Comparison of ENCODE assay signal across 37 cellular contexts in the genomic region with DNA sequence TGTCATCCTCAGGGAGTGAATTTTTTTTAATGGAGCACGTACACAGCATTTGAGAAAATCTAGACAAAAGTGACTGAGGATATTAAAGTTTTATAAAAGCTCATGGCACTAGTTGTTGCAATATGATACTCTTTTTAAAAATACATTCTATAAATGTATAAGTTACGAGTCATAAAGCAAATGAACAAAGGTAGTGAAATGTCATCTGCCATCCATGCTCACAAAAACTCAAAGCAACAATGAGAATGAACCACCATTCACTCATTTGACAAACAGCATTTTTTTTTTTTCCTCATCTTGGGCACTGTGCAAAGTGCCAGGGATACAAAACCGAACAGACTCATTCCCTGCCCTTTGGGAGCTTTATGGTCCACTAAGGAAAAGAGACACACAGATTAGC. TPM values are rescaled to one million over a fixed set of nuclear protein-coding genes. Genes with fewer than 3 reads are reported as not detected.
DNase-seq lines count a peak whose midpoint lies in the region; ATAC-seq, FAIRE-seq and TF ChIP-seq lines count a peak whose summit lies in the region.
"Had no signal": no experiment of that assay in that cellular context is flagged by ENCODE, and none has a peak within 500 bp of the region (broad histone marks: within the 10 kb centered on the region; RNA-seq: fewer than 3 reads in every experiment).

No MANE protein-coding gene starts in this region.

- TF ChIP-seq CTCF in MCF 10A (IDR thresholded peaks at IDR 0.05; ENCODE audit: unreplicated experiment) (no peak), mammary epithelial cell (conservative IDR thresholded peaks at IDR 0.05 in 1 of 2, IDR thresholded peaks at IDR 0.05 in 1 of 2; ENCODE audit: extremely low read depth in 1 of 2, insufficient read depth in 1 of 2, low read depth in 1 of 2, low read length in 2 of 2) (no peak), choroid plexus epithelial cell (conservative IDR thresholded peaks at IDR 0.05; ENCODE audit: low read depth, low read length) (no peak), suprapubic skin (IDR thresholded peaks at IDR 0.05) (no peak)

- intact Hi-C loops in MCF 10A (cut with micrococcal nuclease) = no loop called here
- intact Hi-C loops in mammary epithelial cell (cut with micrococcal nuclease) = no loop called here

- FAIRE-seq in RCC 7860 (lab: Jason Lieb, UNC) = peak; percentile 67
- FAIRE-seq: urothelium cell line had no signal

- no peaks in the 10 kb centered on the region for H3K36me3 ChIP-seq in mammary epithelial cell (ENCODE audit: insufficient read depth, low read length)
- no peaks in the 10 kb centered on the region for H3K36me3 ChIP-seq in skeletal muscle satellite cell (ENCODE audit: insufficient read depth, low read length)
- peaks cover 40% of the 10 kb centered on the region for H3K36me3 ChIP-seq in suprapubic skin
- H3K36me3 ChIP-seq: gastrocnemius medialis, prostate gland had no signal

- no peak overlapping the region for H2AFZ ChIP-seq in mammary epithelial cell (ENCODE audit: low read depth, low read length)

- H3K27ac ChIP-seq in mammary epithelial cell (ENCODE audit: insufficient read depth, low read depth, low read length) (no peak overlapping the region), suprapubic skin (no peak overlapping the region)
- H3K27ac ChIP-seq: 22Rv1, gastrocnemius medialis, prostate gland, right lobe of liver had no signal

- H3K9me3 Mint-ChIP-seq in MCF 10A (ENCODE audit: unreplicated experiment) = no peaks in the 10 kb centered on the region
- H3K9me3 Mint-ChIP-seq in T-helper 2 cell treated with Interferon-gamma antibody and Interleukin-4, amounts not matched to agents 5 μg/mL and 100 μg/mL, for 36 hours = no peaks in the 10 kb centered on the region
- H3K9me3 Mint-ChIP-seq: activated naive CD8-positive, alpha-beta T cell treated with anti-CD3 and anti-CD28 coated beads, Interleukin-2, amount 10 ng/mL, durations not matched to agents 7 days and 5 days; CD4-positive, CD25-positive, alpha-beta regulatory T cell; central memory CD8-positive, alpha-beta T cell; dendritic cell treated with granulocyte-macrophage colony-stimulating factor and Interleukin-4, amounts not matched to agents 40 ng/mL and 50 ng/mL, for 4 days; H9; stimulated activated naive CD8-positive, alpha-beta T cell treated with anti-CD3 and anti-CD28 coated beads, Interleukin-15, amount 100 ng/mL, for 72 hours had no signal

- no peaks in the 10 kb centered on the region for H4K20me1 ChIP-seq in mammary epithelial cell (ENCODE audit: insufficient read depth, low read length)

- DNase-seq in MCF 10A (ENCODE audit: unreplicated experiment) (peak; percentile 29), mammary epithelial cell (no peak), RCC 7860 (ENCODE audit: low spot score) (peak; percentile 52), choroid plexus epithelial cell (ENCODE audit: low read depth) (peak; percentile 42), suprapubic skin (ENCODE audit: low spot score in 2 of 2) (no peak)
- no peak for DNase-seq in T-helper 2 cell treated with Interferon-gamma antibody and Interleukin-4, amounts not matched to agents 5 μg/mL and 100 μg/mL, for 36 hours (ENCODE audit: low spot score)
- DNase-seq: activated CD4-positive, alpha-beta T cell treated with anti-CD3 and anti-CD28 coated beads for 48 hours; activated effector memory CD4-positive, alpha-beta T cell treated with anti-CD3 and anti-CD28 coated beads, Interleukin-2, amount 50 U/mL, for 16 hours; activated naive CD8-positive, alpha-beta T cell treated with anti-CD3 and anti-CD28 coated beads, Interleukin-2, amount 10 ng/mL, durations not matched to agents 7 days and 5 days; Calu3; CD4-positive, CD25-positive, alpha-beta regulatory T cell; DND-41; gastrocnemius medialis; H9; hippocampal formation; left cardiac atrium; MV-4-11; naive thymus-derived CD8-positive, alpha-beta T cell; NCI-H1436; NCI-H2081 treated with DMSO at 0.1 percent for 48 hours; nucleus accumbens; right lobe of liver; SHP77 treated with DMSO at 0.1 percent for 48 hours; stimulated activated CD4-positive, alpha-beta T cell treated with anti-CD3 and anti-CD28 coated beads, Interleukin-12 subunit alpha, Interleukin-12 subunit beta, amount 100 ng/mL, for 4 hours; stimulated activated CD4-positive, alpha-beta T cell treated with anti-CD3 and anti-CD28 coated beads, Interleukin-2, amount 100 ng/mL, for 48 hours; stimulated activated naive CD8-positive, alpha-beta T cell treated with anti-CD3 and anti-CD28 coated beads, Interleukin-15, amount 100 ng/mL, for 72 hours; SW 1271; T1000 had no signal

- dilution Hi-C loops in mammary epithelial cell (cut with HindIII; ENCODE audit: low sequenced_read_pairs) = no loop called here

- H3K27ac Mint-ChIP-seq in MCF 10A (ENCODE audit: low read depth, unreplicated experiment) = no peak overlapping the region
- no peak overlapping the region for H3K27ac Mint-ChIP-seq in T-helper 2 cell treated with Interferon-gamma antibody and Interleukin-4, amounts not matched to agents 5 μg/mL and 100 μg/mL, for 36 hours
- H3K27ac Mint-ChIP-seq: activated naive CD8-positive, alpha-beta T cell treated with anti-CD3 and anti-CD28 coated beads, Interleukin-2, amount 10 ng/mL, durations not matched to agents 7 days and 5 days; CD4-positive, CD25-positive, alpha-beta regulatory T cell; dendritic cell treated with granulocyte-macrophage colony-stimulating factor and Interleukin-4, amounts not matched to agents 40 ng/mL and 50 ng/mL, for 4 days; H9; naive thymus-derived CD8-positive, alpha-beta T cell; stimulated activated naive CD8-positive, alpha-beta T cell treated with anti-CD3 and anti-CD28 coated beads, Interleukin-15, amount 100 ng/mL, for 72 hours had no signal

- H3K4me3 Mint-ChIP-seq in MCF 10A (ENCODE audit: unreplicated experiment) = no peak overlapping the region
- no peak overlapping the region for H3K4me3 Mint-ChIP-seq in T-helper 2 cell treated with Interferon-gamma antibody and Interleukin-4, amounts not matched to agents 5 μg/mL and 100 μg/mL, for 36 hours
- H3K4me3 Mint-ChIP-seq: activated naive CD8-positive, alpha-beta T cell treated with anti-CD3 and anti-CD28 coated beads, Interleukin-2, amount 10 ng/mL, durations not matched to agents 7 days and 5 days; CD4-positive, CD25-positive, alpha-beta regulatory T cell; central memory CD8-positive, alpha-beta T cell; dendritic cell treated with granulocyte-macrophage colony-stimulating factor and Interleukin-4, amounts not matched to agents 40 ng/mL and 50 ng/mL, for 4 days; H9; naive thymus-derived CD8-positive, alpha-beta T cell; stimulated activated naive CD8-positive, alpha-beta T cell treated with anti-CD3 and anti-CD28 coated beads, Interleukin-15, amount 100 ng/mL, for 72 hours had no signal

- in situ Hi-C loops in mammary epithelial cell (cut with MboI; ENCODE audit: low sequenced_read_pairs in 2 of 2) = no loop called here

- no peak overlapping the region for H3K9ac ChIP-seq in mammary epithelial cell (ENCODE audit: insufficient read depth, low read length)
- no peak overlapping the region for H3K9ac ChIP-seq in skeletal muscle satellite cell (ENCODE audit: low read depth, low read length)

- ATAC-seq in HG02642 (IDR thresholded peaks at IDR 0.05; ENCODE audit: poor library complexity, unreplicated experiment) = no peak
- ATAC-seq: esophagus mucosa; gastrocnemius medialis; left cardiac atrium; naive thymus-derived CD8-positive, alpha-beta T cell; right lobe of liver; stimulated activated naive CD8-positive, alpha-beta T cell treated with anti-CD3 and anti-CD28 coated beads, Interleukin-15, amount 100 ng/mL, for 72 hours had no signal

- H3K4me2 ChIP-seq in mammary epithelial cell (ENCODE audit: insufficient read depth, low read depth, low read length) = no peak overlapping the region
- H3K4me2 ChIP-seq in skeletal muscle satellite cell (ENCODE audit: low read length) = peak overlapping the region; percentile 43

- no peaks in the 10 kb centered on the region for H3K9me3 ChIP-seq in mammary epithelial cell (replicated peaks; ENCODE audit: insufficient read depth, low read length)
- no peaks in the 10 kb centered on the region for H3K9me3 ChIP-seq in skeletal muscle satellite cell (replicated peaks; ENCODE audit: low read length)
- H3K9me3 ChIP-seq in suprapubic skin = no peaks in the 10 kb centered on the region
- H3K9me3 ChIP-seq: gastrocnemius medialis, prostate gland, right lobe of liver had no signal

- no peaks in the 10 kb centered on the region for H3K79me2 ChIP-seq in mammary epithelial cell (ENCODE audit: insufficient read depth, low read length)

- CTCF ChIA-PET in MCF 10A (lab: Yijun Ruan, JAX) = interaction anchor here (0.6 to 1.5 kb wide), 6 partner anchors 12 to 311 kb away, joined by 3 to 6 read pairs (median 4); no protein-coding TSS in a partner anchor
- CTCF ChIA-PET in mammary epithelial cell (lab: Charles Lee; ENCODE audit: low non-redundant PET) = no interaction called here

- BruUV-seq in MCF 10A (replicated peaks; lab: Mats Ljungman, UMichigan) = no TSS peak
- BruUV-seq in mammary epithelial cell (replicated peaks; lab: Mats Ljungman, UMichigan) = no TSS peak

- WGBS in mammary epithelial cell (ENCODE audit: low coverage, missing lambda C conversion rate) = 87% methylated on average over 3 of the region's 3 CpGs
- WGBS in suprapubic skin = 94% methylated on average over 3 of the region's 3 CpGs

- H3K4me1 Mint-ChIP-seq in MCF 10A (ENCODE audit: insufficient read depth, unreplicated experiment) = peaks cover 5% of the 10 kb centered on the region
- no peaks in the 10 kb centered on the region for H3K4me1 Mint-ChIP-seq in T-helper 2 cell treated with Interferon-gamma antibody and Interleukin-4, amounts not matched to agents 5 μg/mL and 100 μg/mL, for 36 hours (ENCODE audit: low read depth)
- H3K4me1 Mint-ChIP-seq: CD4-positive, CD25-positive, alpha-beta regulatory T cell; stimulated activated naive CD8-positive, alpha-beta T cell treated with anti-CD3 and anti-CD28 coated beads, Interleukin-15, amount 100 ng/mL, for 72 hours had no signal

- TF ChIP-seq POLR2A in suprapubic skin (IDR thresholded peaks at IDR 0.05) = no peak

- POLR2A ChIA-PET in MCF 10A (lab: Yijun Ruan, JAX) = interaction anchor here (0.6 to 0.7 kb wide), 6 partner anchors 47 to 499 kb away, joined by 3 to 6 read pairs (median 4); no protein-coding TSS in a partner anchor

- H3K36me3 Mint-ChIP-seq in MCF 10A (ENCODE audit: insufficient read depth, unreplicated experiment) = peaks cover 12% of the 10 kb centered on the region
- peaks cover 2% of the 10 kb centered on the region for H3K36me3 Mint-ChIP-seq in T-helper 2 cell treated with Interferon-gamma antibody and Interleukin-4, amounts not matched to agents 5 μg/mL and 100 μg/mL, for 36 hours (ENCODE audit: low read depth)

- no peak for TF ChIP-seq EP300 in suprapubic skin (IDR thresholded peaks at IDR 0.05)

- no peak overlapping the region for H3K4me3 ChIP-seq in mammary epithelial cell (replicated peaks in 1 of 3; ENCODE audit: insufficient read depth in 1 of 3, low read depth in 2 of 3, low read length in 3 of 3)
- no peak overlapping the region for H3K4me3 ChIP-seq in choroid plexus epithelial cell (ENCODE audit: low read depth, low read length)
- H3K4me3 ChIP-seq in skeletal muscle satellite cell (ENCODE audit: low read length) = no peak overlapping the region
- no peak overlapping the region for H3K4me3 ChIP-seq in suprapubic skin
- H3K4me3 ChIP-seq: gastrocnemius medialis, lung, prostate gland, right lobe of liver had no signal

- no peaks in the 10 kb centered on the region for H3K27me3 Mint-ChIP-seq in MCF 10A (ENCODE audit: insufficient read depth, unreplicated experiment)
- no peaks in the 10 kb centered on the region for H3K27me3 Mint-ChIP-seq in T-helper 2 cell treated with Interferon-gamma antibody and Interleukin-4, amounts not matched to agents 5 μg/mL and 100 μg/mL, for 36 hours (ENCODE audit: low read depth)
- H3K27me3 Mint-ChIP-seq: activated naive CD8-positive, alpha-beta T cell treated with anti-CD3 and anti-CD28 coated beads, Interleukin-2, amount 10 ng/mL, durations not matched to agents 7 days and 5 days; CD4-positive, CD25-positive, alpha-beta regulatory T cell; central memory CD8-positive, alpha-beta T cell; dendritic cell treated with granulocyte-macrophage colony-stimulating factor and Interleukin-4, amounts not matched to agents 40 ng/mL and 50 ng/mL, for 4 days; naive thymus-derived CD8-positive, alpha-beta T cell; stimulated activated naive CD8-positive, alpha-beta T cell treated with anti-CD3 and anti-CD28 coated beads, Interleukin-15, amount 100 ng/mL, for 72 hours had no signal

- H3K27me3 ChIP-seq in mammary epithelial cell (ENCODE audit: insufficient read depth, low read length) (no peaks in the 10 kb centered on the region), skeletal muscle satellite cell (ENCODE audit: control insufficient read depth, insufficient read depth, low read length) (no peaks in the 10 kb centered on the region), suprapubic skin (no peaks in the 10 kb centered on the region)
- H3K27me3 ChIP-seq: gastrocnemius medialis, right lobe of liver had no signal

- H3K4me1 ChIP-seq in mammary epithelial cell (ENCODE audit: insufficient read depth, low read length) = peaks cover 5% of the 10 kb centered on the region
- H3K4me1 ChIP-seq in skeletal muscle satellite cell (ENCODE audit: control insufficient read depth, insufficient read depth, low read length) = peaks cover 5% of the 10 kb centered on the region
- no peaks in the 10 kb centered on the region for H3K4me1 ChIP-seq in suprapubic skin
- H3K4me1 ChIP-seq: gastrocnemius medialis, prostate gland, right lobe of liver had no signal

RNA-seq across cellular contexts. Expression of gene GPR137B, which starts 38.7 kb away (rescaled TPM):
- total RNA-seq in MCF 10A (2022) (8.4 and 15.0 TPM in 2 replicates), mammary epithelial cell (10 to 100 TPM; 10.2 to 24.7 TPM), suprapubic skin (10 to 100 TPM; 34.9 to 60.0 (median 47.2) TPM)
- polyA plus RNA-seq in mammary epithelial cell = 7.0 TPM
- polyA minus RNA-seq in mammary epithelial cell = 2.0 TPM
- total RNA-seq in skeletal muscle satellite cell (2012; rRNA removed) = 7.4 and 9.9 TPM in 2 replicates

Comparison
In these comparisons a context has a peak if more than half of its experiments do, and no peak if none do; other contexts are left out.
1. DNase-seq: peak in MCF 10A (single experiment), RCC 7860 (single experiment) and choroid plexus epithelial cell (single experiment); none in mammary epithelial cell (single experiment), suprapubic skin (0 of 2) and T-helper 2 cell treated with Interferon-gamma antibody and Interleukin-4, amounts not matched to agents 5 μg/mL and 100 μg/mL, for 36 hours (single experiment).